ENCODE assay signal across 17 cellular contexts in genomic region chr7:100191775-100192174, GRCh38. TPM values are rescaled to one million over a fixed set of nuclear protein-coding genes. Genes with fewer than 3 reads are reported as not detected.
A peak's percentile ranks its signal among the peaks of the same experiment; 100 is the strongest.
DNase-seq lines count a peak whose midpoint lies in the region; ATAC-seq and TF ChIP-seq lines count a peak whose summit lies in the region.
"Had no signal": no experiment of that assay in that cellular context is flagged by ENCODE, and none has a peak within 500 bp of the region (broad histone marks: within the 10 kb centered on the region; RNA-seq: fewer than 3 reads in every experiment).

No MANE protein-coding gene starts in this region.

- no peaks in the 10 kb centered on the region for H3K9me3 Mint-ChIP-seq in CD8-positive, alpha-beta T cell
- no peaks in the 10 kb centered on the region for H3K9me3 Mint-ChIP-seq in activated naive CD8-positive, alpha-beta T cell (ENCODE audit: low read depth)
- no peaks in the 10 kb centered on the region for H3K9me3 Mint-ChIP-seq in memory B cell
- H3K9me3 Mint-ChIP-seq: CD8-positive, alpha-beta memory T cell had no signal

- ATAC-seq in CD8-positive, alpha-beta T cell: no peak
- no peak for ATAC-seq in memory B cell (ENCODE audit: low read depth)
- ATAC-seq: psoas muscle had no signal

- no peaks in the 10 kb centered on the region for H3K79me2 ChIP-seq in Loucy (ENCODE audit: insufficient read depth, low read length)
- no peaks in the 10 kb centered on the region for H3K79me2 ChIP-seq in smooth muscle cell (ENCODE audit: low read depth)

- H3K27me3 Mint-ChIP-seq in CD8-positive, alpha-beta T cell (ENCODE audit: low read depth): no peaks in the 10 kb centered on the region
- no peaks in the 10 kb centered on the region for H3K27me3 Mint-ChIP-seq in activated naive CD8-positive, alpha-beta T cell
- H3K27me3 Mint-ChIP-seq in memory B cell: no peaks in the 10 kb centered on the region
- H3K27me3 Mint-ChIP-seq: CD8-positive, alpha-beta memory T cell had no signal

- H3K9me2 ChIP-seq in Loucy (replicated peaks; ENCODE audit: low read depth, low read length): no peaks in the 10 kb centered on the region

- H3K4me3 Mint-ChIP-seq in CD8-positive, alpha-beta T cell: no peak overlapping the region
- no peak overlapping the region for H3K4me3 Mint-ChIP-seq in activated naive CD8-positive, alpha-beta T cell
- H3K4me3 Mint-ChIP-seq in memory B cell: peak overlapping the region; percentile 57
- H3K4me3 Mint-ChIP-seq: CD8-positive, alpha-beta memory T cell had no signal

- in situ Hi-C loops in HAP-1 (cut with MboI; ENCODE audit: low sequenced_read_pairs): no loop called here

- TF ChIP-seq CTCF in CD8-positive, alpha-beta T cell (IDR thresholded peaks at IDR 0.05): no peak
- TF ChIP-seq CTCF in Loucy (conservative IDR thresholded peaks at IDR 0.05; ENCODE audit: low read length): no peak
- TF ChIP-seq CTCF in smooth muscle cell (IDR thresholded peaks at IDR 0.05; ENCODE audit: borderline replicate concordance, insufficient read depth, poor library complexity, severe bottlenecking): no peak

- WGBS in smooth muscle cell (ENCODE audit: low lambda C conversion rate): 75% methylated on average over 2 of the region's 2 CpGs

- H3K4me3 ChIP-seq in CD8-positive, alpha-beta T cell (ENCODE audit: low read depth, low read length): no peak overlapping the region
- peak overlapping the region; percentile 29 for H3K4me3 ChIP-seq in Loucy (ENCODE audit: low read length, poor library complexity, severe bottlenecking)
- no peak overlapping the region for H3K4me3 ChIP-seq in smooth muscle cell
- no peak overlapping the region for H3K4me3 ChIP-seq in HAP-1
- H3K4me3 ChIP-seq: lung, psoas muscle, stomach had no signal

- H3K4me1 ChIP-seq in CD8-positive, alpha-beta T cell (ENCODE audit: insufficient read depth, low read length): peaks cover 23% of the 10 kb centered on the region
- H3K4me1 ChIP-seq in Loucy (ENCODE audit: insufficient read depth, low read length, poor library complexity, severe bottlenecking) (peaks cover 36% of the 10 kb centered on the region), smooth muscle cell (ENCODE audit: low read depth) (no peaks in the 10 kb centered on the region), HAP-1 (peaks cover 7% of the 10 kb centered on the region)
- H3K4me1 ChIP-seq: psoas muscle, stomach had no signal

- no peaks in the 10 kb centered on the region for H3K9me3 ChIP-seq in CD8-positive, alpha-beta T cell (ENCODE audit: low read length)
- H3K9me3 ChIP-seq in Loucy (ENCODE audit: insufficient read depth, low read depth, low read length) (no peaks in the 10 kb centered on the region), smooth muscle cell (replicated peaks; ENCODE audit: low read depth) (no peaks in the 10 kb centered on the region), HAP-1 (no peaks in the 10 kb centered on the region)
- H3K9me3 ChIP-seq: psoas muscle, stomach had no signal

- no peaks in the 10 kb centered on the region for H3F3A ChIP-seq in Loucy (ENCODE audit: low read depth)
- no peaks in the 10 kb centered on the region for H3F3A ChIP-seq in smooth muscle cell (ENCODE audit: low read depth)

- no peak overlapping the region for H3K27ac ChIP-seq in CD8-positive, alpha-beta T cell (ENCODE audit: low read depth, low read length)
- no peak overlapping the region for H3K27ac ChIP-seq in smooth muscle cell (ENCODE audit: low read depth)
- H3K27ac ChIP-seq: psoas muscle, stomach had no signal

- intact Hi-C loops in CD8-positive, alpha-beta T cell (cut with DNase I, micrococcal nuclease): loop anchor here in 1 of 2 experiments (1.0 kb wide), 1 partner anchor 25 kb away; no protein-coding TSS in a partner anchor

- POLR2A ChIA-PET in CD8-positive, alpha-beta T cell (lab: Charles Lee): interaction anchor here (1.2 kb wide), 1 partner anchor 10 kb away, joined by 3 read pairs; no protein-coding TSS in a partner anchor

- peaks cover 36% of the 10 kb centered on the region for H3K4me1 Mint-ChIP-seq in CD8-positive, alpha-beta T cell (ENCODE audit: low read depth)
- peaks cover 50% of the 10 kb centered on the region for H3K4me1 Mint-ChIP-seq in activated naive CD8-positive, alpha-beta T cell (ENCODE audit: low read depth)
- peaks cover 43% of the 10 kb centered on the region for H3K4me1 Mint-ChIP-seq in memory B cell

- H3K27me3 ChIP-seq in CD8-positive, alpha-beta T cell (ENCODE audit: insufficient read depth, low read length): no peaks in the 10 kb centered on the region
- H3K27me3 ChIP-seq in Loucy (ENCODE audit: insufficient read depth, low read length, poor library complexity, severe bottlenecking): no peaks in the 10 kb centered on the region
- no peaks in the 10 kb centered on the region for H3K27me3 ChIP-seq in smooth muscle cell (ENCODE audit: low read depth)
- H3K27me3 ChIP-seq in HAP-1 (ENCODE audit: low read depth): no peaks in the 10 kb centered on the region
- H3K27me3 ChIP-seq: stomach had no signal

- H2AFZ ChIP-seq in Loucy (ENCODE audit: low read length) (peak overlapping the region; percentile 86), smooth muscle cell (ENCODE audit: low read depth) (no peak overlapping the region)

- H3K36me3 Mint-ChIP-seq in CD8-positive, alpha-beta T cell: no peaks in the 10 kb centered on the region
- no peaks in the 10 kb centered on the region for H3K36me3 Mint-ChIP-seq in activated naive CD8-positive, alpha-beta T cell
- H3K36me3 Mint-ChIP-seq in memory B cell: no peaks in the 10 kb centered on the region

- peak overlapping the region; percentile 65 for H3K4me2 ChIP-seq in Loucy (ENCODE audit: low read depth, low read length, poor library complexity, severe bottlenecking)
- no peak overlapping the region for H3K4me2 ChIP-seq in smooth muscle cell

- H3K9ac ChIP-seq in Loucy (ENCODE audit: low read depth, low read length, poor library complexity, severe bottlenecking): peak overlapping the region; percentile 49
- no peak overlapping the region for H3K9ac ChIP-seq in smooth muscle cell (ENCODE audit: low read depth)

- peak overlapping the region; percentile 60 for H3K27ac Mint-ChIP-seq in CD8-positive, alpha-beta T cell
- H3K27ac Mint-ChIP-seq in activated naive CD8-positive, alpha-beta T cell: peak overlapping the region; percentile 54
- peak overlapping the region; percentile 91 for H3K27ac Mint-ChIP-seq in memory B cell

- H4K20me1 ChIP-seq in Loucy (ENCODE audit: insufficient read depth, low read length, poor library complexity, severe bottlenecking): no peaks in the 10 kb centered on the region
- H4K20me1 ChIP-seq in smooth muscle cell (ENCODE audit: low read depth): no peaks in the 10 kb centered on the region

- H3K36me3 ChIP-seq in CD8-positive, alpha-beta T cell (ENCODE audit: insufficient read depth, low read length): no peaks in the 10 kb centered on the region
- H3K36me3 ChIP-seq in Loucy (ENCODE audit: insufficient read depth, low read length) (no peaks in the 10 kb centered on the region), smooth muscle cell (ENCODE audit: low read depth) (no peaks in the 10 kb centered on the region), HAP-1 (replicated peaks) (no peaks in the 10 kb centered on the region)
- H3K36me3 ChIP-seq: stomach had no signal

- CTCF ChIA-PET in CD8-positive, alpha-beta T cell (lab: Charles Lee): interaction anchor here (2.1 kb wide), 1 partner anchor 59 kb away, joined by 6 read pairs; no protein-coding TSS in a partner anchor

- no peak for DNase-seq in CD8-positive, alpha-beta T cell
- no peak for DNase-seq in memory B cell (ENCODE audit: low spot score in 2 of 2)
- DNase-seq in dermis blood vessel endothelial cell: no peak
- no peak for DNase-seq in smooth muscle cell (lab: John Stamatoyannopoulos, UW; ENCODE audit: unreplicated experiment)
- no peak for DNase-seq in HAP-1 (ENCODE audit: low spot score in 2 of 2)
- no peak for DNase-seq in COLO829 (ENCODE audit: low spot score)
- DNase-seq: activated CD4-positive, alpha-beta T cell treated with anti-CD3 and anti-CD28 coated beads, Interleukin-2, amount 50 U/mL, for 48 hours; activated gamma-delta T cell treated with Interleukin-2 at 50 U/mL for 16 hours; CD8-positive, alpha-beta memory T cell; NCI-H1694 treated with DMSO at 0.1 percent for 48 hours; NCI-H774; psoas muscle; stimulated activated CD4-positive, alpha-beta T cell treated with anti-CD3 and anti-CD28 coated beads, Interleukin-2, amount 100 ng/mL, for 48 hours; stomach had no signal

RNA-seq across cellular contexts. Expression of gene STAG3, which starts 14.1 kb away (rescaled TPM):
- 1 to 10 TPM; 6.3 to 6.6 TPM for total RNA-seq in CD8-positive, alpha-beta T cell
- total RNA-seq in dermis blood vessel endothelial cell (0.17 and 0.23 TPM in 2 replicates), smooth muscle cell (0.04 and 0.85 TPM in 2 replicates)
- 0.96 and 1.3 TPM in 2 replicates for polyA plus RNA-seq in smooth muscle cell

RNA-seq across cellular contexts. Expression of gene GPC2, which starts 14.6 kb away (rescaled TPM):
- total RNA-seq in CD8-positive, alpha-beta T cell: 10 to 100 TPM; 10.5 to 13.3 TPM
- total RNA-seq in dermis blood vessel endothelial cell: 2.8 and 4.4 TPM in 2 replicates
- 3.5 and 7.1 TPM in 2 replicates for total RNA-seq in smooth muscle cell
- 3.2 and 8.5 TPM in 2 replicates for polyA plus RNA-seq in smooth muscle cell
- polyA plus RNA-seq: CD8-positive, alpha-beta memory T cell had no signal

RNA-seq across cellular contexts. Expression of gene GAL3ST4, which starts 23.4 kb away (rescaled TPM):
- total RNA-seq in CD8-positive, alpha-beta T cell: 10 to 100 TPM; 10.2 to 11.5 TPM
- total RNA-seq in dermis blood vessel endothelial cell (0.17 and 0.88 TPM in 2 replicates), smooth muscle cell (4.8 and 6.5 TPM in 2 replicates)
- polyA plus RNA-seq in smooth muscle cell: 7.2 and 7.4 TPM in 2 replicates

RNA-seq across cellular contexts. Expression of gene PVRIG, which starts 28.0 kb away (rescaled TPM):
- 10 to 100 TPM; 34.6 to 37.0 TPM for total RNA-seq in CD8-positive, alpha-beta T cell
- total RNA-seq in dermis blood vessel endothelial cell (not detected in 2 replicates), smooth muscle cell (not detected in 2 replicates)
- polyA plus RNA-seq in smooth muscle cell: 0.41 TPM in 1 of 2 replicates, not detected in the other

RNA-seq across cellular contexts. Expression of gene TRAPPC14, which starts 33.3 kb away (rescaled TPM):
- total RNA-seq in CD8-positive, alpha-beta T cell: 10 to 100 TPM; 40.6 to 47.1 TPM
- total RNA-seq in dermis blood vessel endothelial cell (4.1 and 4.7 TPM in 2 replicates), smooth muscle cell (4.4 and 7.0 TPM in 2 replicates)
- polyA plus RNA-seq in smooth muscle cell: 5.4 and 14.7 TPM in 2 replicates
